Comparison of ENCODE assay signal across 8 cellular contexts in genomic region chr1:37692834-37693175, GRCh38. TPM values are rescaled to one million over a fixed set of nuclear protein-coding genes. Genes with fewer than 3 reads are reported as not detected.
DNase-seq lines count a peak whose midpoint lies in the region; ATAC-seq and TF ChIP-seq lines count a peak whose summit lies in the region.

No MANE protein-coding gene starts in this region.

- POLR2A ChIA-PET in activated naive CD8-positive, alpha-beta T cell treated with anti-CD3 and anti-CD28 coated beads, Interleukin-2, amount 10 ng/mL, durations not matched to agents 7 days and 5 days (lab: Charles Lee): interaction anchor here (0.8 to 3.5 kb wide), 11 partner anchors 9 to 320 kb away, joined by 3 to 27 read pairs (median 4); partner anchors contain the start of genes MEAF6, MTF1 and ZC3H12A

- H3K27ac ChIP-seq in right lobe of liver: no peak overlapping the region

- intact Hi-C loops in right lobe of liver (cut with DNase I): no loop called here

- peak overlapping the region; percentile 93 for H3K4me3 Mint-ChIP-seq in activated naive CD4-positive, alpha-beta T cell treated with anti-CD3 and anti-CD28 coated beads, Interleukin-2, amount 50 U/mL, for 24 hours
- H3K4me3 Mint-ChIP-seq in activated naive CD8-positive, alpha-beta T cell treated with anti-CD3 and anti-CD28 coated beads, Interleukin-2, amount 10 ng/mL, durations not matched to agents 7 days and 5 days: peak overlapping the region; percentile 89
- H3K4me3 Mint-ChIP-seq in type B pancreatic cell: peak overlapping the region; percentile 94

- no peaks in the 10 kb centered on the region for H3K27me3 ChIP-seq in right lobe of liver

- H3K27me3 Mint-ChIP-seq in activated naive CD4-positive, alpha-beta T cell treated with anti-CD3 and anti-CD28 coated beads, Interleukin-2, amount 50 U/mL, for 24 hours: no peaks in the 10 kb centered on the region
- H3K27me3 Mint-ChIP-seq in activated naive CD8-positive, alpha-beta T cell treated with anti-CD3 and anti-CD28 coated beads, Interleukin-2, amount 10 ng/mL, durations not matched to agents 7 days and 5 days: no peaks in the 10 kb centered on the region
- H3K27me3 Mint-ChIP-seq in type B pancreatic cell: no peaks in the 10 kb centered on the region

- no peaks in the 10 kb centered on the region for H3K36me3 ChIP-seq in right lobe of liver

- no peaks in the 10 kb centered on the region for H3K9me3 Mint-ChIP-seq in activated naive CD4-positive, alpha-beta T cell treated with anti-CD3 and anti-CD28 coated beads, Interleukin-2, amount 50 U/mL, for 24 hours
- no peaks in the 10 kb centered on the region for H3K9me3 Mint-ChIP-seq in activated naive CD8-positive, alpha-beta T cell treated with anti-CD3 and anti-CD28 coated beads, Interleukin-2, amount 10 ng/mL, durations not matched to agents 7 days and 5 days
- H3K9me3 Mint-ChIP-seq in type B pancreatic cell: no peaks in the 10 kb centered on the region

- H3K36me3 Mint-ChIP-seq in activated naive CD4-positive, alpha-beta T cell treated with anti-CD3 and anti-CD28 coated beads, Interleukin-2, amount 50 U/mL, for 24 hours: peaks cover 10% of the 10 kb centered on the region
- peaks cover 26% of the 10 kb centered on the region for H3K36me3 Mint-ChIP-seq in activated naive CD8-positive, alpha-beta T cell treated with anti-CD3 and anti-CD28 coated beads, Interleukin-2, amount 10 ng/mL, durations not matched to agents 7 days and 5 days
- H3K36me3 Mint-ChIP-seq in type B pancreatic cell: peaks cover 9% of the 10 kb centered on the region

- no peak overlapping the region for H3K27ac Mint-ChIP-seq in activated naive CD4-positive, alpha-beta T cell treated with anti-CD3 and anti-CD28 coated beads, Interleukin-2, amount 50 U/mL, for 24 hours
- peak overlapping the region; percentile 92 for H3K27ac Mint-ChIP-seq in activated naive CD8-positive, alpha-beta T cell treated with anti-CD3 and anti-CD28 coated beads, Interleukin-2, amount 10 ng/mL, durations not matched to agents 7 days and 5 days
- H3K27ac Mint-ChIP-seq in type B pancreatic cell: peak overlapping the region; percentile 97

- ATAC-seq in activated naive CD8-positive, alpha-beta T cell treated with anti-CD3 and anti-CD28 coated beads, Interleukin-2, amount 10 ng/mL, durations not matched to agents 7 days and 5 days (ENCODE audit: low read depth): no peak
- ATAC-seq in right lobe of liver: no peak
- no peak for ATAC-seq in HG03432 (IDR thresholded peaks at IDR 0.05; ENCODE audit: unreplicated experiment)

- TF ChIP-seq CTCF in right lobe of liver (IDR thresholded peaks at IDR 0.05) (no peak), type B pancreatic cell (conservative IDR thresholded peaks at IDR 0.05) (no peak)

- no peak for DNase-seq in activated naive CD4-positive, alpha-beta T cell treated with Interleukin-2 at 50 U/mL for 16 hours
- DNase-seq in activated naive CD8-positive, alpha-beta T cell treated with anti-CD3 and anti-CD28 coated beads, Interleukin-2, amount 10 ng/mL, durations not matched to agents 7 days and 5 days: no peak
- DNase-seq in right lobe of liver: peak in 1 of 3 donors; percentile 54
- no peak for DNase-seq in type B pancreatic cell (ENCODE audit: extremely low spot score, unreplicated experiment)
- no peak for DNase-seq in SK-N-DZ (ENCODE audit: low spot score)
- no peak for DNase-seq in NOMO-1 treated with dmso at 0.1 percent for 144 hours (lab: John Stamatoyannopoulos, UW; ENCODE audit: unreplicated experiment)

- H3K9me3 ChIP-seq in right lobe of liver: no peaks in the 10 kb centered on the region

- 3% methylated on average over 16 of the region's 16 CpGs for WGBS in right lobe of liver (ENCODE audit: insufficient coverage, low coverage, low lambda C conversion rate, missing lambda C conversion rate)

- H3K4me1 ChIP-seq in right lobe of liver: peaks cover 0 to 24% (median 5%) of the 10 kb centered on the region in 4 donors

- peaks cover 34% of the 10 kb centered on the region for H3K4me1 Mint-ChIP-seq in activated naive CD4-positive, alpha-beta T cell treated with anti-CD3 and anti-CD28 coated beads, Interleukin-2, amount 50 U/mL, for 24 hours
- H3K4me1 Mint-ChIP-seq in activated naive CD8-positive, alpha-beta T cell treated with anti-CD3 and anti-CD28 coated beads, Interleukin-2, amount 10 ng/mL, durations not matched to agents 7 days and 5 days: peaks cover 35% of the 10 kb centered on the region
- peaks cover 19% of the 10 kb centered on the region for H3K4me1 Mint-ChIP-seq in type B pancreatic cell (ENCODE audit: unreplicated experiment)

- no peak for TF ChIP-seq POLR2A in right lobe of liver (IDR thresholded peaks at IDR 0.05)

- peak overlapping the region; percentile 79 to 97 (median 85) for H3K4me3 ChIP-seq in right lobe of liver

RNA-seq across cellular contexts. Expression of gene CDCA8, which starts 0.5 kb away (rescaled TPM):
- total RNA-seq in activated naive CD8-positive, alpha-beta T cell treated with anti-CD3 and anti-CD28 coated beads, Interleukin-2, amount 10 ng/mL, durations not matched to agents 7 days and 5 days: 10 to 100 TPM; 64.7 to 67.0 TPM
- total RNA-seq in right lobe of liver: 1 to 10 TPM in 2 of 6 experiments, under 1 TPM in 4; 0.31 to 2.2 (median 0.76) TPM
- 13.3 and 35.1 TPM in 2 replicates for total RNA-seq in type B pancreatic cell (ENCODE audit: low replicate concordance)
- polyA plus RNA-seq in SK-N-DZ (2014; cell fraction: cytosol; rRNA removed): 43.5 and 45.3 TPM in 2 replicates
- 24.1 and 27.4 TPM in 2 replicates for polyA plus RNA-seq in SK-N-DZ (2014; cell fraction: nucleus; rRNA removed)

RNA-seq across cellular contexts. Expression of gene RSPO1, which starts 58.1 kb away (rescaled TPM):
- total RNA-seq in activated naive CD8-positive, alpha-beta T cell treated with anti-CD3 and anti-CD28 coated beads, Interleukin-2, amount 10 ng/mL, durations not matched to agents 7 days and 5 days: not detected
- not detected for total RNA-seq in right lobe of liver
- total RNA-seq in type B pancreatic cell (ENCODE audit: low replicate concordance): 0.26 and 1.4 TPM in 2 replicates
- polyA plus RNA-seq in SK-N-DZ (2014; cell fraction: cytosol; rRNA removed): not detected in 2 replicates
- polyA plus RNA-seq in SK-N-DZ (2014; cell fraction: nucleus; rRNA removed): not detected in 2 replicates
